Comparison of ENCODE assay signal across 31 cellular contexts in the genomic region with DNA sequence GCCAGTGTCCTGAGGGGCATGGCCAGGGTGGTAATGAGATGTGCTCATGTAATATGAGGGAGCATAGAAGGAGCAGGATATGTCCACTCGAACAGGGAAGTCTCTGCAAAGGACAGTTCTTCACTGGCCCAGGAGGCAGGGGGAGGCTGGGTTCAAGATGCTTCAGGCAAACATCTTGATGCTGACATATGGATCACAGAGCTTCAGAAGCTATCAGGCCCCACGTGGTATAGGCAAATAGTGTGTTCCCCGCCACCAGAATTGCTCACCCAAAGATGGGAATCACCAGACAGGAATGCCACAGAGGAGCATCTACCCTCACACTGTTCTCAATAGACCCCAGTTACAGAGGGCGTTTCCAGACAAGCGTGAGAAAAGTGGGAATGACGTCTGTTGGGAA.
"Had no signal": no experiment of that assay in that cellular context is flagged by ENCODE, and none has a peak within 500 bp of the region (broad histone marks: within the 10 kb centered on the region; RNA-seq: fewer than 3 reads in every experiment).

No MANE protein-coding gene starts in this region.

- H3K36me3 Mint-ChIP-seq: natural killer cell; neural progenitor cell; stimulated activated memory B cell treated with anti-CD40 and anti-IgM and Interleukin-4, amounts not matched to agents 10 μg/mL and 1 μg/mL and 100 μg/mL, for 72 hours; type B pancreatic cell had no signal

- H3K27me3 ChIP-seq: ovary, right lobe of liver, testis, transverse colon, upper lobe of right lung, uterus had no signal

- H3K4me1 Mint-ChIP-seq: natural killer cell; stimulated activated memory B cell treated with anti-CD40 and anti-IgM and Interleukin-4, amounts not matched to agents 10 μg/mL and 1 μg/mL and 100 μg/mL, for 72 hours; stimulated activated naive CD8-positive, alpha-beta T cell treated with anti-CD3 and anti-CD28 coated beads, Interleukin-15, amount 100 ng/mL, for 72 hours had no signal

- H3K36me3 ChIP-seq: neural progenitor cell, ovary, right lobe of liver, spleen, suprapubic skin, tibial artery, transverse colon, upper lobe of right lung, uterus had no signal

- H3K27ac Mint-ChIP-seq: natural killer cell; nephron; neural progenitor cell; progenitor cell of endocrine pancreas; stimulated activated memory B cell treated with anti-CD40 and anti-IgM and Interleukin-4, amounts not matched to agents 10 μg/mL and 1 μg/mL and 100 μg/mL, for 72 hours; stimulated activated naive CD8-positive, alpha-beta T cell treated with anti-CD3 and anti-CD28 coated beads, Interleukin-15, amount 100 ng/mL, for 72 hours; type B pancreatic cell had no signal

- H3K4me1 ChIP-seq: parathyroid adenoma, psoas muscle, right lobe of liver, spleen, suprapubic skin, testis, tibial artery, transverse colon, upper lobe of right lung, uterus had no signal

- DNase-seq: natural killer cell; occipital lobe; ovary; posterior cingulate gyrus; psoas muscle; right cardiac atrium; right lobe of liver; spleen; stimulated activated CD4-positive, alpha-beta T cell treated with anti-CD3 and anti-CD28 coated beads, Interleukin-12 subunit alpha, Interleukin-12 subunit beta, amount 100 ng/mL, for 4 hours; stimulated activated CD4-positive, alpha-beta T cell treated with anti-CD3 and anti-CD28 coated beads, Interleukin-1b, Interleukin-23, amount 100 ng/mL, for 48 hours; stimulated activated CD4-positive, alpha-beta T cell treated with anti-CD3 and anti-CD28 coated beads, Interleukin-4, amount 100 ng/mL, for 1 hour; stimulated activated CD4-positive, alpha-beta T cell treated with anti-CD3 and anti-CD28 coated beads, Interleukin-4, amount 100 ng/mL, for 4 hours; stimulated activated CD8-positive, alpha-beta memory T cell treated with anti-CD3 and anti-CD28 coated beads, Interleukin-4, amount 100 ng/mL, for 48 hours; stimulated activated naive CD4-positive, alpha-beta T cell; stimulated activated naive CD8-positive, alpha-beta T cell treated with anti-CD3 and anti-CD28 coated beads, Interleukin-15, amount 100 ng/mL, for 72 hours; stimulated activated naive CD8-positive, alpha-beta T cell treated with anti-CD3 and anti-CD28 coated beads, Interleukin-15, Interleukin-2, amounts not matched to agents 100 U/mL and 50 U/mL, for 24 hours; substantia nigra; testis; transverse colon; upper lobe of right lung; uterus had no signal

- H3K4me3 ChIP-seq: neural progenitor cell, ovary, psoas muscle, right lobe of liver, skin epidermis, smooth muscle cell, spleen, suprapubic skin, testis, tibial artery, transverse colon, upper lobe of right lung, uterus had no signal

- H3K9me3 ChIP-seq: ovary, psoas muscle, right lobe of liver, suprapubic skin, testis, transverse colon, upper lobe of right lung, uterus had no signal

- H3K4me3 Mint-ChIP-seq: natural killer cell; nephron; neural progenitor cell; stimulated activated memory B cell treated with anti-CD40 and anti-IgM and Interleukin-4, amounts not matched to agents 10 μg/mL and 1 μg/mL and 100 μg/mL, for 72 hours; stimulated activated naive CD8-positive, alpha-beta T cell treated with anti-CD3 and anti-CD28 coated beads, Interleukin-15, amount 100 ng/mL, for 72 hours; type B pancreatic cell had no signal

- H3K27ac ChIP-seq: neural progenitor cell, ovary, parathyroid adenoma, psoas muscle, right lobe of liver, skin epidermis, spleen, suprapubic skin, testis, tibial artery, transverse colon, upper lobe of right lung, uterus had no signal

- H3K9ac ChIP-seq: neural progenitor cell, parathyroid adenoma had no signal

- H3K9me3 Mint-ChIP-seq: natural killer cell; neural progenitor cell; stimulated activated naive CD8-positive, alpha-beta T cell treated with anti-CD3 and anti-CD28 coated beads, Interleukin-15, amount 100 ng/mL, for 72 hours; type B pancreatic cell had no signal

- H3K27me3 Mint-ChIP-seq: stimulated activated memory B cell treated with anti-CD40 and anti-IgM and Interleukin-4, amounts not matched to agents 10 μg/mL and 1 μg/mL and 100 μg/mL, for 72 hours; stimulated activated naive CD8-positive, alpha-beta T cell treated with anti-CD3 and anti-CD28 coated beads, Interleukin-15, amount 100 ng/mL, for 72 hours had no signal

- ATAC-seq: natural killer cell; psoas muscle; right cardiac atrium; right lobe of liver; stimulated activated memory B cell treated with anti-CD40 and anti-IgM and Interleukin-4, amounts not matched to agents 10 μg/mL and 1 μg/mL and 100 μg/mL, for 72 hours; stimulated activated naive CD8-positive, alpha-beta T cell treated with anti-CD3 and anti-CD28 coated beads, Interleukin-15, amount 100 ng/mL, for 72 hours; stimulated activated naive CD8-positive, alpha-beta T cell treated with anti-CD3 and anti-CD28 coated beads, Interleukin-15, Interleukin-2, amounts not matched to agents 100 U/mL and 50 U/mL, for 24 hours; upper lobe of right lung had no signal
